ENCODE assay signal across 1 cellular context in genomic region chr3:138890555-138891187, GRCh38.
TF ChIP-seq lines count a peak whose summit lies in the region.

No MANE protein-coding gene starts in this region.

TF ChIP-seq in K562, 482 proteins besides CTCF, POLR2A, EP300 and RAD21 (continues in another document):
- TF ChIP-seq BRD4 (IDR thresholded peaks at IDR 0.05) (peak; percentile 30; the same call in 1 of the 2 replicates), IRF9 (tag; IDR thresholded peaks at IDR 0.05) (0 out of 2 replicates have a peak, but pooled peaks have one; percentile 15), BCL6 (CRISPR knock-in tag; IDR thresholded peaks at IDR 0.05) (0 out of 2 replicates have a peak, but pooled peaks have one; percentile 16), ZBED1 (IDR thresholded peaks at IDR 0.05) (no peak), ZBTB12 (CRISPR knock-in tag; IDR thresholded peaks at IDR 0.05) (0 out of 2 replicates have a peak, but pooled peaks have one; percentile 10), L3MBTL2 (IDR thresholded peaks at IDR 0.05) (peak; percentile 60), GTF2B (IDR thresholded peaks at IDR 0.05; ENCODE audit: extremely low read depth, insufficient read length) (no peak), DMBX1 (CRISPR knock-in tag; IDR thresholded peaks at IDR 0.05; ENCODE audit: borderline replicate concordance) (peak; percentile 82; the same call in 1 of the 2 replicates), ZNF197 (CRISPR knock-in tag; IDR thresholded peaks at IDR 0.05; ENCODE audit: low read depth) (0 out of 2 replicates have a peak, but pooled peaks have one; percentile 29), NRF1 (conservative IDR thresholded peaks at IDR 0.05 in 1 of 2, IDR thresholded peaks at IDR 0.05 in 1 of 2) (0 out of 4 replicates have a peak, but pooled peaks of 1 of the 2 experiments have one; percentile 4), ZNF695 (CRISPR knock-in tag; IDR thresholded peaks at IDR 0.05) (no peak), U2AF2 (optimal IDR thresholded peaks at IDR 0.05; ENCODE audit: low read depth, low read length) (no peak), ZNF175 (CRISPR knock-in tag; IDR thresholded peaks at IDR 0.05; ENCODE audit: low read depth) (0 out of 2 replicates have a peak, but pooled peaks have one; percentile 53), POLR2H (tag; IDR thresholded peaks at IDR 0.05; ENCODE audit: low read depth) (no peak), RREB1 (CRISPR knock-in tag; IDR thresholded peaks at IDR 0.05) (no peak), SMAD4 (CRISPR knock-in tag; conservative IDR thresholded peaks at IDR 0.05) (peak; percentile 38), ZNF644 (tag; IDR thresholded peaks at IDR 0.05; ENCODE audit: low read depth) (no peak), KLF6 (CRISPR knock-in tag; IDR thresholded peaks at IDR 0.05; ENCODE audit: borderline replicate concordance) (0 out of 2 replicates have a peak, but pooled peaks have one; percentile 17), GTF2A2 (tag; IDR thresholded peaks at IDR 0.05) (0 out of 2 replicates have a peak, but pooled peaks have one; percentile 25), ZNF311 (CRISPR knock-in tag; IDR thresholded peaks at IDR 0.05) (peak; percentile 51; the same call in 1 of the 2 replicates), FOXK1 (CRISPR knock-in tag; IDR thresholded peaks at IDR 0.05; ENCODE audit: borderline replicate concordance) (no peak), EHMT2 (IDR thresholded peaks at IDR 0.05) (0 out of 2 replicates have a peak, but pooled peaks have one; percentile 31)
- TF ChIP-seq, protein P1, sequence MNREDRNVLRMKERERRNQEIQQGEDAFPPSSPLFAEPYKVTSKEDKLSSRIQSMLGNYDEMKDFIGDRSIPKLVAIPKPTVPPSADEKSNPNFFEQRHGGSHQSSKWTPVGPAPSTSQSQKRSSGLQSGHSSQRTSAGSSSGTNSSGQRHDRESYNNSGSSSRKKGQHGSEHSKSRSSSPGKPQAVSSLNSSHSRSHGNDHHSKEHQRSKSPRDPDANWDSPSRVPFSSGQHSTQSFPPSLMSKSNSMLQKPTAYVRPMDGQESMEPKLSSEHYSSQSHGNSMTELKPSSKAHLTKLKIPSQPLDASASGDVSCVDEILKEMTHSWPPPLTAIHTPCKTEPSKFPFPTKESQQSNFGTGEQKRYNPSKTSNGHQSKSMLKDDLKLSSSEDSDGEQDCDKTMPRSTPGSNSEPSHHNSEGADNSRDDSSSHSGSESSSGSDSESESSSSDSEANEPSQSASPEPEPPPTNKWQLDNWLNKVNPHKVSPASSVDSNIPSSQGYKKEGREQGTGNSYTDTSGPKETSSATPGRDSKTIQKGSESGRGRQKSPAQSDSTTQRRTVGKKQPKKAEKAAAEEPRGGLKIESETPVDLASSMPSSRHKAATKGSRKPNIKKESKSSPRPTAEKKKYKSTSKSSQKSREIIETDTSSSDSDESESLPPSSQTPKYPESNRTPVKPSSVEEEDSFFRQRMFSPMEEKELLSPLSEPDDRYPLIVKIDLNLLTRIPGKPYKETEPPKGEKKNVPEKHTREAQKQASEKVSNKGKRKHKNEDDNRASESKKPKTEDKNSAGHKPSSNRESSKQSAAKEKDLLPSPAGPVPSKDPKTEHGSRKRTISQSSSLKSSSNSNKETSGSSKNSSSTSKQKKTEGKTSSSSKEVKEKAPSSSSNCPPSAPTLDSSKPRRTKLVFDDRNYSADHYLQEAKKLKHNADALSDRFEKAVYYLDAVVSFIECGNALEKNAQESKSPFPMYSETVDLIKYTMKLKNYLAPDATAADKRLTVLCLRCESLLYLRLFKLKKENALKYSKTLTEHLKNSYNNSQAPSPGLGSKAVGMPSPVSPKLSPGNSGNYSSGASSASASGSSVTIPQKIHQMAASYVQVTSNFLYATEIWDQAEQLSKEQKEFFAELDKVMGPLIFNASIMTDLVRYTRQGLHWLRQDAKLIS (CRISPR knock-in tag; IDR thresholded peaks at IDR 0.05) = no peak
- TF ChIP-seq, protein P2, sequence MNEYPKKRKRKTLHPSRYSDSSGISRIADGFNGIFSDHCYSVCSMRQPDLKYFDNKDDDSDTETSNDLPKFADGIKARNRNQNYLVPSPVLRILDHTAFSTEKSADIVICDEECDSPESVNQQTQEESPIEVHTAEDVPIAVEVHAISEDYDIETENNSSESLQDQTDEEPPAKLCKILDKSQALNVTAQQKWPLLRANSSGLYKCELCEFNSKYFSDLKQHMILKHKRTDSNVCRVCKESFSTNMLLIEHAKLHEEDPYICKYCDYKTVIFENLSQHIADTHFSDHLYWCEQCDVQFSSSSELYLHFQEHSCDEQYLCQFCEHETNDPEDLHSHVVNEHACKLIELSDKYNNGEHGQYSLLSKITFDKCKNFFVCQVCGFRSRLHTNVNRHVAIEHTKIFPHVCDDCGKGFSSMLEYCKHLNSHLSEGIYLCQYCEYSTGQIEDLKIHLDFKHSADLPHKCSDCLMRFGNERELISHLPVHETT (CRISPR knock-in tag; conservative IDR thresholded peaks at IDR 0.05 in 1 of 2, IDR thresholded peaks at IDR 0.05 in 1 of 2) = 0 out of 4 replicates have a peak, but pooled peaks of 1 of the 2 experiments have one; percentile 18
- TF ChIP-seq, protein P3, sequence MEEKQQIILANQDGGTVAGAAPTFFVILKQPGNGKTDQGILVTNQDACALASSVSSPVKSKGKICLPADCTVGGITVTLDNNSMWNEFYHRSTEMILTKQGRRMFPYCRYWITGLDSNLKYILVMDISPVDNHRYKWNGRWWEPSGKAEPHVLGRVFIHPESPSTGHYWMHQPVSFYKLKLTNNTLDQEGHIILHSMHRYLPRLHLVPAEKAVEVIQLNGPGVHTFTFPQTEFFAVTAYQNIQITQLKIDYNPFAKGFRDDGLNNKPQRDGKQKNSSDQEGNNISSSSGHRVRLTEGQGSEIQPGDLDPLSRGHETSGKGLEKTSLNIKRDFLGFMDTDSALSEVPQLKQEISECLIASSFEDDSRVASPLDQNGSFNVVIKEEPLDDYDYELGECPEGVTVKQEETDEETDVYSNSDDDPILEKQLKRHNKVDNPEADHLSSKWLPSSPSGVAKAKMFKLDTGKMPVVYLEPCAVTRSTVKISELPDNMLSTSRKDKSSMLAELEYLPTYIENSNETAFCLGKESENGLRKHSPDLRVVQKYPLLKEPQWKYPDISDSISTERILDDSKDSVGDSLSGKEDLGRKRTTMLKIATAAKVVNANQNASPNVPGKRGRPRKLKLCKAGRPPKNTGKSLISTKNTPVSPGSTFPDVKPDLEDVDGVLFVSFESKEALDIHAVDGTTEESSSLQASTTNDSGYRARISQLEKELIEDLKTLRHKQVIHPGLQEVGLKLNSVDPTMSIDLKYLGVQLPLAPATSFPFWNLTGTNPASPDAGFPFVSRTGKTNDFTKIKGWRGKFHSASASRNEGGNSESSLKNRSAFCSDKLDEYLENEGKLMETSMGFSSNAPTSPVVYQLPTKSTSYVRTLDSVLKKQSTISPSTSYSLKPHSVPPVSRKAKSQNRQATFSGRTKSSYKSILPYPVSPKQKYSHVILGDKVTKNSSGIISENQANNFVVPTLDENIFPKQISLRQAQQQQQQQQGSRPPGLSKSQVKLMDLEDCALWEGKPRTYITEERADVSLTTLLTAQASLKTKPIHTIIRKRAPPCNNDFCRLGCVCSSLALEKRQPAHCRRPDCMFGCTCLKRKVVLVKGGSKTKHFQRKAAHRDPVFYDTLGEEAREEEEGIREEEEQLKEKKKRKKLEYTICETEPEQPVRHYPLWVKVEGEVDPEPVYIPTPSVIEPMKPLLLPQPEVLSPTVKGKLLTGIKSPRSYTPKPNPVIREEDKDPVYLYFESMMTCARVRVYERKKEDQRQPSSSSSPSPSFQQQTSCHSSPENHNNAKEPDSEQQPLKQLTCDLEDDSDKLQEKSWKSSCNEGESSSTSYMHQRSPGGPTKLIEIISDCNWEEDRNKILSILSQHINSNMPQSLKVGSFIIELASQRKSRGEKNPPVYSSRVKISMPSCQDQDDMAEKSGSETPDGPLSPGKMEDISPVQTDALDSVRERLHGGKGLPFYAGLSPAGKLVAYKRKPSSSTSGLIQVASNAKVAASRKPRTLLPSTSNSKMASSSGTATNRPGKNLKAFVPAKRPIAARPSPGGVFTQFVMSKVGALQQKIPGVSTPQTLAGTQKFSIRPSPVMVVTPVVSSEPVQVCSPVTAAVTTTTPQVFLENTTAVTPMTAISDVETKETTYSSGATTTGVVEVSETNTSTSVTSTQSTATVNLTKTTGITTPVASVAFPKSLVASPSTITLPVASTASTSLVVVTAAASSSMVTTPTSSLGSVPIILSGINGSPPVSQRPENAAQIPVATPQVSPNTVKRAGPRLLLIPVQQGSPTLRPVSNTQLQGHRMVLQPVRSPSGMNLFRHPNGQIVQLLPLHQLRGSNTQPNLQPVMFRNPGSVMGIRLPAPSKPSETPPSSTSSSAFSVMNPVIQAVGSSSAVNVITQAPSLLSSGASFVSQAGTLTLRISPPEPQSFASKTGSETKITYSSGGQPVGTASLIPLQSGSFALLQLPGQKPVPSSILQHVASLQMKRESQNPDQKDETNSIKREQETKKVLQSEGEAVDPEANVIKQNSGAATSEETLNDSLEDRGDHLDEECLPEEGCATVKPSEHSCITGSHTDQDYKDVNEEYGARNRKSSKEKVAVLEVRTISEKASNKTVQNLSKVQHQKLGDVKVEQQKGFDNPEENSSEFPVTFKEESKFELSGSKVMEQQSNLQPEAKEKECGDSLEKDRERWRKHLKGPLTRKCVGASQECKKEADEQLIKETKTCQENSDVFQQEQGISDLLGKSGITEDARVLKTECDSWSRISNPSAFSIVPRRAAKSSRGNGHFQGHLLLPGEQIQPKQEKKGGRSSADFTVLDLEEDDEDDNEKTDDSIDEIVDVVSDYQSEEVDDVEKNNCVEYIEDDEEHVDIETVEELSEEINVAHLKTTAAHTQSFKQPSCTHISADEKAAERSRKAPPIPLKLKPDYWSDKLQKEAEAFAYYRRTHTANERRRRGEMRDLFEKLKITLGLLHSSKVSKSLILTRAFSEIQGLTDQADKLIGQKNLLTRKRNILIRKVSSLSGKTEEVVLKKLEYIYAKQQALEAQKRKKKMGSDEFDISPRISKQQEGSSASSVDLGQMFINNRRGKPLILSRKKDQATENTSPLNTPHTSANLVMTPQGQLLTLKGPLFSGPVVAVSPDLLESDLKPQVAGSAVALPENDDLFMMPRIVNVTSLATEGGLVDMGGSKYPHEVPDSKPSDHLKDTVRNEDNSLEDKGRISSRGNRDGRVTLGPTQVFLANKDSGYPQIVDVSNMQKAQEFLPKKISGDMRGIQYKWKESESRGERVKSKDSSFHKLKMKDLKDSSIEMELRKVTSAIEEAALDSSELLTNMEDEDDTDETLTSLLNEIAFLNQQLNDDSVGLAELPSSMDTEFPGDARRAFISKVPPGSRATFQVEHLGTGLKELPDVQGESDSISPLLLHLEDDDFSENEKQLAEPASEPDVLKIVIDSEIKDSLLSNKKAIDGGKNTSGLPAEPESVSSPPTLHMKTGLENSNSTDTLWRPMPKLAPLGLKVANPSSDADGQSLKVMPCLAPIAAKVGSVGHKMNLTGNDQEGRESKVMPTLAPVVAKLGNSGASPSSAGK (IDR thresholded peaks at IDR 0.05) = peak; percentile 36; the same call in 1 of the 2 replicates
